19 cellular contexts compared by ENCODE assay signal in genomic region chr18:65206551-65207260, GRCh38.
DNase-seq lines count a peak whose midpoint lies in the region; ATAC-seq and TF ChIP-seq lines count a peak whose summit lies in the region.
"Had no signal": no experiment of that assay in that cellular context is flagged by ENCODE, and none has a peak within 500 bp of the region (broad histone marks: within the 10 kb centered on the region; RNA-seq: fewer than 3 reads in every experiment).

No MANE protein-coding gene starts in this region.

- H3K9me3 ChIP-seq in neuronal stem cell (replicated peaks in 1 of 2; ENCODE audit: control insufficient read depth in 2 of 2, insufficient read depth in 1 of 2, low read depth in 1 of 2, low read length in 2 of 2): no peaks in the 10 kb centered on the region
- H3K9me3 ChIP-seq: BLaER1, Peyer's patch, thoracic aorta had no signal

- H2BK15ac ChIP-seq in neuronal stem cell (ENCODE audit: low read length): peak overlapping the region; percentile 49

- no peak overlapping the region for H2AK5ac ChIP-seq in neuronal stem cell (ENCODE audit: low read depth, low read length)

- no peaks in the 10 kb centered on the region for H3K36me3 Mint-ChIP-seq in WTC11

- H3K36me3 ChIP-seq in neuronal stem cell (replicated peaks in 1 of 2; ENCODE audit: control insufficient read depth in 2 of 2, insufficient read depth in 2 of 2, low read length in 2 of 2): no peaks in the 10 kb centered on the region
- H3K36me3 ChIP-seq: BLaER1, Peyer's patch, thoracic aorta had no signal

- no peak overlapping the region for H3K4me2 ChIP-seq in neuronal stem cell (ENCODE audit: insufficient read depth, low read length, poor library complexity, severe bottlenecking)
- H3K4me2 ChIP-seq: BLaER1 had no signal

- H3K27ac Mint-ChIP-seq in WTC11: no peak overlapping the region

- ATAC-seq in WTC11: peak; percentile 97
- no peak for ATAC-seq in stimulated activated naive CD8-positive, alpha-beta T cell treated with anti-CD3 and anti-CD28 coated beads, Interleukin-15, Interleukin-2, amounts not matched to agents 100 U/mL and 50 U/mL, for 24 hours
- ATAC-seq: foreskin keratinocyte, sciatic nerve had no signal

- H2AFZ ChIP-seq in neuronal stem cell (ENCODE audit: low read length): peak overlapping the region; percentile 44

- H3K27me3 Mint-ChIP-seq in WTC11 (ENCODE audit: low read depth): no peaks in the 10 kb centered on the region

- POLR2A ChIA-PET in WTC11 (lab: Charles Lee): no interaction called here

- no peaks in the 10 kb centered on the region for H3K27me3 ChIP-seq in neuronal stem cell (ENCODE audit: control insufficient read depth in 3 of 3, insufficient read depth in 3 of 3, low read depth in 1 of 3, low read length in 3 of 3)
- H3K27me3 ChIP-seq: BLaER1, foreskin keratinocyte, Peyer's patch had no signal

- H3K79me1 ChIP-seq in neuronal stem cell (ENCODE audit: low read depth, low read length): no peaks in the 10 kb centered on the region

- no peak overlapping the region for H2BK5ac ChIP-seq in neuronal stem cell (ENCODE audit: low read length)

- CTCF ChIA-PET in WTC11 (lab: Charles Lee): interaction anchor here (0.8 to 1.5 kb wide), 6 partner anchors 9 to 1195 kb away, joined by 3 to 4 read pairs (median 3); no protein-coding TSS in a partner anchor

- DNase-seq in GM12865 (ENCODE audit: low read depth): peak; percentile 0
- DNase-seq in HuH-7 (ENCODE audit: low spot score): peak; percentile 3
- peak; percentile 67 for DNase-seq in WTC11 (ENCODE audit: low spot score)
- no peak for DNase-seq in neuronal stem cell (ENCODE audit: low spot score)
- DNase-seq in NK-92 (lab: John Stamatoyannopoulos, UW; ENCODE audit: unreplicated experiment): no peak
- DNase-seq in DMS79 treated with DMSO at 0.1 percent for 48 hours (lab: John Stamatoyannopoulos, UW): no peak
- no peak for DNase-seq in stimulated activated naive CD8-positive, alpha-beta T cell treated with anti-CD3 and anti-CD28 coated beads, Interleukin-15, Interleukin-2, amounts not matched to agents 100 U/mL and 50 U/mL, for 24 hours
- DNase-seq: activated effector memory CD4-positive, alpha-beta T cell treated with Interleukin-2 at 50 U/mL for 16 hours; foreskin keratinocyte; KG1; NCI-H1417 treated with DMSO at 0.1 percent for 48 hours; NCI-H2227 treated with DMSO at 0.1 percent for 48 hours; nucleus accumbens; Peyer's patch; stimulated activated CD4-positive, alpha-beta T cell treated with anti-CD3 and anti-CD28 coated beads, Interleukin-4, amount 100 ng/mL, for 1 hour; stimulated activated CD8-positive, alpha-beta memory T cell treated with anti-CD3 and anti-CD28 coated beads, Interleukin-4, amount 100 ng/mL, for 48 hours had no signal

- no peak overlapping the region for H4K8ac ChIP-seq in neuronal stem cell (ENCODE audit: low read depth, low read length)

- no CpG with 5 or more reads among the region's 24 CpGs for WGBS in neuronal stem cell (ENCODE audit: extremely low coverage in 2 of 2, insufficient read length in 2 of 2, insufficient replicate concordance in 1 of 2), 2 donors

- H3K4me1 Mint-ChIP-seq in WTC11: peaks cover 5% of the 10 kb centered on the region

- H3K4me3 ChIP-seq in GM12865 (ENCODE audit: low read depth, low read length): no peak overlapping the region
- no peak overlapping the region for H3K4me3 ChIP-seq in neuronal stem cell (ENCODE audit: low read length in 2 of 2)
- H3K4me3 ChIP-seq: BLaER1, Peyer's patch, thoracic aorta had no signal

- peak overlapping the region; percentile 1 for H3K14ac ChIP-seq in neuronal stem cell (ENCODE audit: low read length)

- no peak overlapping the region for H2BK120ac ChIP-seq in neuronal stem cell (ENCODE audit: low read depth, low read length)

- TF ChIP-seq CTCF in GM12865 (IDR thresholded peaks at IDR 0.05; ENCODE audit: insufficient read depth, low read depth, low read length, missing control alignments): peak; percentile 13
- peak; percentile 50; the same call in 1 of the 2 replicates for TF ChIP-seq CTCF in WTC11 (IDR thresholded peaks at IDR 0.05)

- no peak overlapping the region for H2BK12ac ChIP-seq in neuronal stem cell (ENCODE audit: low read length)

- no peaks in the 10 kb centered on the region for H3K9me3 Mint-ChIP-seq in WTC11

- peak overlapping the region; percentile 2 for H3K18ac ChIP-seq in neuronal stem cell (ENCODE audit: low read length)

- H3K4ac ChIP-seq in neuronal stem cell (ENCODE audit: low read length): no peak overlapping the region

- H3K9ac ChIP-seq in neuronal stem cell (ENCODE audit: low read depth, low read length, poor library complexity): no peak overlapping the region
- H3K9ac ChIP-seq: BLaER1 had no signal

- no peaks in the 10 kb centered on the region for H3K4me1 ChIP-seq in neuronal stem cell (ENCODE audit: control insufficient read depth in 2 of 2, insufficient read depth in 1 of 2, low read depth in 1 of 2, low read length in 2 of 2)
- H3K4me1 ChIP-seq: BLaER1, Peyer's patch had no signal

- no peak overlapping the region for H3K27ac ChIP-seq in neuronal stem cell (replicated peaks; ENCODE audit: low read length)
- H3K27ac ChIP-seq: BLaER1, foreskin keratinocyte, Peyer's patch, thoracic aorta had no signal

- no peak overlapping the region for H3K4me3 Mint-ChIP-seq in WTC11

- no peak overlapping the region for H3K23ac ChIP-seq in neuronal stem cell (ENCODE audit: low read depth, low read length, poor library complexity)

- H4K91ac ChIP-seq in neuronal stem cell (ENCODE audit: low read depth, low read length, poor library complexity): no peak overlapping the region

TF ChIP-seq in WTC11, 78 proteins besides CTCF, POLR2A, EP300 and RAD21:
- 0 out of 2 replicates have a peak, but pooled peaks have one; percentile 16 for TF ChIP-seq FOXK1 (CRISPR knock-in tag; IDR thresholded peaks at IDR 0.05)
- TF ChIP-seq NR1H2 (CRISPR knock-in tag; IDR thresholded peaks at IDR 0.05): no peak
- 0 out of 2 replicates have a peak, but pooled peaks have one; percentile 5 for TF ChIP-seq ZNF121 (CRISPR knock-in tag; IDR thresholded peaks at IDR 0.05)
TF ChIP-seq in WTC11: peak in this region for 2.

Comparison
In these comparisons a context has a peak if more than half of its experiments do, and no peak if none do; other contexts are left out.
1. DNase-seq: peak in GM12865 (single experiment), HuH-7 (single experiment) and WTC11 (single experiment); none in neuronal stem cell (single experiment), NK-92 (single experiment), DMS79 treated with DMSO at 0.1 percent for 48 hours (single experiment) and stimulated activated naive CD8-positive, alpha-beta T cell treated with anti-CD3 and anti-CD28 coated beads, Interleukin-15, Interleukin-2, amounts not matched to agents 100 U/mL and 50 U/mL, for 24 hours (single experiment).